8 cellular contexts compared by ENCODE assay signal in genomic region chr9:4339357-4339756, GRCh38. TPM values are rescaled to one million over a fixed set of nuclear protein-coding genes. Genes with fewer than 3 reads are reported as not detected.
DNase-seq lines count a peak whose midpoint lies in the region; ATAC-seq and TF ChIP-seq lines count a peak whose summit lies in the region.

No MANE protein-coding gene starts in this region.

- peaks cover 3% of the 10 kb centered on the region for H3K27me3 Mint-ChIP-seq in brain

- TF ChIP-seq CTCF in brain (conservative IDR thresholded peaks at IDR 0.05), result peak; percentile 75 to 82

- H3K4me3 Mint-ChIP-seq in brain, result peak overlapping the region in 1 of 5 experiments; percentile 26

- H3K9me3 Mint-ChIP-seq in brain, result peaks cover 0 to 3% (median 0%) of the 10 kb centered on the region in 5 experiments

- peak; percentile 29 for DNase-seq in NCI-H146 (lab: John Stamatoyannopoulos, UW)
- DNase-seq in NCI-H146 treated with DMSO at 0.1 percent for 48 hours (lab: John Stamatoyannopoulos, UW; ENCODE audit: unreplicated experiment), result no peak
- DNase-seq in NCI-H2081 treated with DMSO at 0.1 percent for 48 hours (lab: John Stamatoyannopoulos, UW), result peak; percentile 27
- peak; percentile 54 for DNase-seq in UCSD-AML1 (lab: John Stamatoyannopoulos, UW; ENCODE audit: unreplicated experiment)
- DNase-seq in inferior parietal cortex (ENCODE audit: extremely low spot score), result peak; percentile 87
- peak; percentile 85 for DNase-seq in stimulated activated CD4-positive, alpha-beta T cell treated with anti-CD3 and anti-CD28 coated beads, Interleukin-15, amount 100 ng/mL, for 24 hours

- peak overlapping the region in 2 of 5 experiments; percentile 21 to 67 for H3K27ac Mint-ChIP-seq in brain

- ATAC-seq in HG02870 (IDR thresholded peaks at IDR 0.05; ENCODE audit: unreplicated experiment), result peak; percentile 84

- no peaks in the 10 kb centered on the region for H3K36me3 Mint-ChIP-seq in brain

- peaks cover 10% of the 10 kb centered on the region for H3K4me1 Mint-ChIP-seq in brain

RNA-seq across cellular contexts. Expression of gene GLIS3, which starts 39.5 kb away (rescaled TPM):
- polyA plus RNA-seq in brain (ENCODE audit: insufficient read depth, low read depth, low replicate concordance), result 1.6 TPM
